Comparison of ENCODE assay signal across 20 cellular contexts in the genomic region with DNA sequence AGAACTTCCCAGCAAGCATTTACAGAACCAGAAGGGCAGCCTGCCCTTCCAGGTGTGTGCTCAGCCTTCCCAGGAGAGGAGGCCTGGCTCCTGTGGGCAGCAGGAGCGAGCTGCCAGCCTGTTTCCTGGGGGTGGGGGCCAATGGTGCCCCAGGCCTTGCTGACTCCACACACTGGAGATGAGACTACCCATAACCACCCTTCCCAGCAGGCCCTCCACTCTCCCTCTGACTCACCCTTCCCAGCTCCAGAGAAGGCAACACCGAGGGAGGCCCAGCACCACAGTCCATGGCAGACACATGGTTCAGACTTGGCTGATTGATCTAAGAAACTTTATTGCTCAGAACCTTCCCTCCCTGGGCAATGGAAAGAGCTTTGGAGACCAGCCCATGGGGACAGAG. TPM values are rescaled to one million over a fixed set of nuclear protein-coding genes. Genes with fewer than 3 reads are reported as not detected.
DNase-seq lines count a peak whose midpoint lies in the region; ATAC-seq and TF ChIP-seq lines count a peak whose summit lies in the region.
"Had no signal": no experiment of that assay in that cellular context is flagged by ENCODE, and none has a peak within 500 bp of the region (broad histone marks: within the 10 kb centered on the region; RNA-seq: fewer than 3 reads in every experiment).

No MANE protein-coding gene starts in this region.

- intact Hi-C loops in naive thymus-derived CD4-positive, alpha-beta T cell (cut with micrococcal nuclease) = loop anchor here in 1 of 2 donors (5.0 kb wide), 2 partner anchors 242 to 777 kb away; no protein-coding TSS in a partner anchor
- intact Hi-C loops in gastrocnemius medialis (cut with DNase I; ENCODE audit: low total_unique reads) = no loop called here

- no peaks in the 10 kb centered on the region for H3K9me2 ChIP-seq in Loucy (replicated peaks; ENCODE audit: low read depth, low read length)

- H2AFZ ChIP-seq in Loucy (ENCODE audit: low read length) = no peak overlapping the region

- H3K9me3 Mint-ChIP-seq in neural crest cell = no peaks in the 10 kb centered on the region
- H3K9me3 Mint-ChIP-seq in naive thymus-derived CD4-positive, alpha-beta T cell = no peaks in the 10 kb centered on the region
- H3K9me3 Mint-ChIP-seq: activated naive CD8-positive, alpha-beta T cell treated with anti-CD3 and anti-CD28 coated beads for 36 hours; central memory CD8-positive, alpha-beta T cell; memory B cell; natural killer cell had no signal

- H3K27ac ChIP-seq in brain microvascular endothelial cell (no peak overlapping the region), gastrocnemius medialis (no peak overlapping the region)
- H3K27ac ChIP-seq in naive thymus-derived CD4-positive, alpha-beta T cell (ENCODE audit: low read depth, low read length) = no peak overlapping the region
- H3K27ac ChIP-seq: psoas muscle, testis had no signal

- H3K79me2 ChIP-seq in Loucy (ENCODE audit: insufficient read depth, low read length) = peaks cover 44% of the 10 kb centered on the region

- H4K20me1 ChIP-seq in Loucy (ENCODE audit: insufficient read depth, low read length, poor library complexity, severe bottlenecking) = peaks cover 14% of the 10 kb centered on the region

- no peak overlapping the region for H3K9ac ChIP-seq in Loucy (ENCODE audit: low read depth, low read length, poor library complexity, severe bottlenecking)

- peak; percentile 67 for DNase-seq in EH (ENCODE audit: low read depth)
- DNase-seq in brain microvascular endothelial cell = peak; percentile 49
- DNase-seq in neural crest cell (ENCODE audit: low read depth, low spot score) = no peak
- DNase-seq in naive thymus-derived CD4-positive, alpha-beta T cell = no peak
- DNase-seq in gastrocnemius medialis = no peak
- DNase-seq in DMS153 treated with DMSO at 0.1 percent for 48 hours (lab: John Stamatoyannopoulos, UW; ENCODE audit: unreplicated experiment) = no peak
- DNase-seq: activated CD4-positive, CD25-positive, alpha-beta regulatory T cell; activated naive CD8-positive, alpha-beta T cell treated with anti-CD3 and anti-CD28 coated beads for 36 hours; GF-D8; kidney; MM.1S; natural killer cell; NCI-H187 treated with DMSO at 0.1 percent for 48 hours; T-helper 17 cell; testis had no signal

- H3K27ac Mint-ChIP-seq in neural crest cell (ENCODE audit: unreplicated experiment) = no peak overlapping the region
- H3K27ac Mint-ChIP-seq in naive thymus-derived CD4-positive, alpha-beta T cell = peak overlapping the region in 2 of 9 donors; percentile 20 to 42
- H3K27ac Mint-ChIP-seq: activated naive CD8-positive, alpha-beta T cell treated with anti-CD3 and anti-CD28 coated beads for 36 hours; memory B cell; natural killer cell; T-helper 17 cell had no signal

- no peaks in the 10 kb centered on the region for H3F3A ChIP-seq in Loucy (ENCODE audit: low read depth)

- TF ChIP-seq POLR2A in gastrocnemius medialis (IDR thresholded peaks at IDR 0.05) = no peak

- H3K36me3 Mint-ChIP-seq in neural crest cell (ENCODE audit: low read depth) = peaks cover 2% of the 10 kb centered on the region
- H3K36me3 Mint-ChIP-seq in naive thymus-derived CD4-positive, alpha-beta T cell = peaks cover 0 to 9% (median 0%) of the 10 kb centered on the region in 5 donors
- H3K36me3 Mint-ChIP-seq: natural killer cell had no signal

- H3K9me3 ChIP-seq in Loucy (ENCODE audit: insufficient read depth, low read depth, low read length) (no peaks in the 10 kb centered on the region), gastrocnemius medialis (no peaks in the 10 kb centered on the region)
- H3K9me3 ChIP-seq in naive thymus-derived CD4-positive, alpha-beta T cell (ENCODE audit: control insufficient read depth in 2 of 3, low read length in 3 of 3) = no peaks in the 10 kb centered on the region
- H3K9me3 ChIP-seq: psoas muscle, testis had no signal

- TF ChIP-seq CTCF in Loucy (conservative IDR thresholded peaks at IDR 0.05; ENCODE audit: low read length) (no peak), brain microvascular endothelial cell (IDR thresholded peaks at IDR 0.05; ENCODE audit: low read depth, low read length, missing control alignments) (no peak), neural crest cell (conservative IDR thresholded peaks at IDR 0.05) (no peak), gastrocnemius medialis (IDR thresholded peaks at IDR 0.05 in 4 of 5, conservative IDR thresholded peaks at IDR 0.05 in 1 of 5) (no peak)

- CTCF ChIA-PET in naive thymus-derived CD4-positive, alpha-beta T cell (lab: Charles Lee) = interaction anchor here (0.6 kb wide), 1 partner anchor 59 kb away, joined by 3 read pairs; no protein-coding TSS in a partner anchor

- ATAC-seq in GM19463 (IDR thresholded peaks at IDR 0.05; ENCODE audit: unreplicated experiment) = no peak
- ATAC-seq in naive thymus-derived CD4-positive, alpha-beta T cell = no peak
- ATAC-seq in gastrocnemius medialis = no peak
- ATAC-seq: natural killer cell, psoas muscle, T-helper 17 cell had no signal

- no peak overlapping the region for H3K4me3 ChIP-seq in Loucy (ENCODE audit: low read length, poor library complexity, severe bottlenecking)
- H3K4me3 ChIP-seq in brain microvascular endothelial cell (ENCODE audit: low read depth, low read length) = no peak overlapping the region
- H3K4me3 ChIP-seq in naive thymus-derived CD4-positive, alpha-beta T cell (ENCODE audit: low read length) = no peak overlapping the region
- no peak overlapping the region for H3K4me3 ChIP-seq in gastrocnemius medialis
- H3K4me3 ChIP-seq: psoas muscle, testis had no signal

- H3K36me3 ChIP-seq in Loucy (ENCODE audit: insufficient read depth, low read length) (peaks cover 13% of the 10 kb centered on the region; the same call in 1 of the 2 replicates), brain microvascular endothelial cell (replicated peaks) (peaks cover 12% of the 10 kb centered on the region), gastrocnemius medialis (peaks cover 0 to 10% of the 10 kb centered on the region in 2 donors)
- H3K36me3 ChIP-seq in naive thymus-derived CD4-positive, alpha-beta T cell (ENCODE audit: control insufficient read depth in 2 of 3, insufficient read depth in 3 of 3, low read length in 3 of 3) = peaks cover 0 to 48% (median 3%) of the 10 kb centered on the region in 3 experiments

- H3K4me2 ChIP-seq in Loucy (ENCODE audit: low read depth, low read length, poor library complexity, severe bottlenecking) = peak overlapping the region; percentile 26

- peaks cover 3% of the 10 kb centered on the region for H3K27me3 Mint-ChIP-seq in neural crest cell (ENCODE audit: low read depth)
- no peaks in the 10 kb centered on the region for H3K27me3 Mint-ChIP-seq in naive thymus-derived CD4-positive, alpha-beta T cell
- H3K27me3 Mint-ChIP-seq: activated naive CD8-positive, alpha-beta T cell treated with anti-CD3 and anti-CD28 coated beads for 36 hours; central memory CD8-positive, alpha-beta T cell; memory B cell; T-helper 17 cell had no signal

- in situ Hi-C loops in brain microvascular endothelial cell (cut with HindIII; ENCODE audit: low pct_ligation_motif_present, low sequenced_read_pairs) = no loop called here
- in situ Hi-C loops in gastrocnemius medialis (cut with MboI; ENCODE audit: low sequenced_read_pairs in 4 of 4) = loop anchor here in 2 of 4 donors (10.0 to 25.0 kb wide), 2 partner anchors 64 to 103 kb away; a partner anchor contains a TSS

- H3K4me3 Mint-ChIP-seq in neural crest cell = peak overlapping the region; percentile 66
- no peak overlapping the region for H3K4me3 Mint-ChIP-seq in naive thymus-derived CD4-positive, alpha-beta T cell
- H3K4me3 Mint-ChIP-seq: activated naive CD8-positive, alpha-beta T cell treated with anti-CD3 and anti-CD28 coated beads for 36 hours; central memory CD8-positive, alpha-beta T cell; memory B cell; natural killer cell; T-helper 17 cell had no signal

- H3K4me1 Mint-ChIP-seq in neural crest cell = peaks cover 18% of the 10 kb centered on the region
- peaks cover 13 to 34% (median 19%) of the 10 kb centered on the region in 7 donors for H3K4me1 Mint-ChIP-seq in naive thymus-derived CD4-positive, alpha-beta T cell

- H3K27me3 ChIP-seq in Loucy (ENCODE audit: insufficient read depth, low read length, poor library complexity, severe bottlenecking) = no peaks in the 10 kb centered on the region
- no peaks in the 10 kb centered on the region for H3K27me3 ChIP-seq in brain microvascular endothelial cell (replicated peaks)
- H3K27me3 ChIP-seq in naive thymus-derived CD4-positive, alpha-beta T cell (ENCODE audit: control insufficient read depth in 2 of 2, insufficient read depth in 2 of 2, low read length in 2 of 2) = no peaks in the 10 kb centered on the region
- no peaks in the 10 kb centered on the region for H3K27me3 ChIP-seq in gastrocnemius medialis
- H3K27me3 ChIP-seq: testis had no signal

- POLR2A ChIA-PET in naive thymus-derived CD4-positive, alpha-beta T cell (lab: Charles Lee) = no interaction called here

- peaks cover 21% of the 10 kb centered on the region for H3K4me1 ChIP-seq in Loucy (ENCODE audit: insufficient read depth, low read length, poor library complexity, severe bottlenecking)
- H3K4me1 ChIP-seq in naive thymus-derived CD4-positive, alpha-beta T cell (ENCODE audit: control insufficient read depth in 2 of 2, insufficient read depth in 2 of 2, low read length in 2 of 2) = peaks cover 10 to 16% of the 10 kb centered on the region in 2 donors
- peaks cover 8 to 13% of the 10 kb centered on the region in 2 donors for H3K4me1 ChIP-seq in gastrocnemius medialis

RNA-seq across cellular contexts. Expression of a gene that starts 1.8 kb away (rescaled TPM):
- total RNA-seq in neural crest cell (3.7 and 4.4 TPM in 2 replicates), gastrocnemius medialis (under 1 TPM; 0.07 to 0.75 (median 0.21) TPM)
- 1 to 10 TPM; 5.2 to 7.2 (median 7.1) TPM for total RNA-seq in naive thymus-derived CD4-positive, alpha-beta T cell
- 1 to 10 TPM in 1 of 2 donors, under 1 TPM in 1; 0.46 to 1.6 TPM for polyA plus RNA-seq in naive thymus-derived CD4-positive, alpha-beta T cell

RNA-seq across cellular contexts. Expression of a gene that starts 4.1 kb away (rescaled TPM):
- total RNA-seq in neural crest cell (62.4 and 70.1 TPM in 2 replicates), gastrocnemius medialis (10 to 100 TPM; 20.1 to 35.9 (median 32.9) TPM)
- total RNA-seq in naive thymus-derived CD4-positive, alpha-beta T cell = 10 to 100 TPM; 29.5 to 69.3 (median 35.6) TPM
- 10 to 100 TPM; 82.3 to 93.0 TPM for polyA plus RNA-seq in naive thymus-derived CD4-positive, alpha-beta T cell

RNA-seq across cellular contexts. Expression of a gene that starts 16.3 kb away (rescaled TPM):
- 32.3 and 32.4 TPM in 2 replicates for total RNA-seq in neural crest cell
- total RNA-seq in naive thymus-derived CD4-positive, alpha-beta T cell = 10 to 100 TPM; 22.2 to 49.1 (median 30.4) TPM
- polyA plus RNA-seq in naive thymus-derived CD4-positive, alpha-beta T cell = 10 to 100 TPM in 1 of 2 donors, 1 to 10 TPM in 1; 3.9 to 13.3 TPM
- 10 to 100 TPM; 11.7 to 33.2 (median 21.5) TPM for total RNA-seq in gastrocnemius medialis

RNA-seq across cellular contexts. Expression of a gene that starts 16.5 kb away (rescaled TPM):
- 16.8 and 19.7 TPM in 2 replicates for total RNA-seq in neural crest cell
- total RNA-seq in naive thymus-derived CD4-positive, alpha-beta T cell = 10 to 100 TPM; 10.7 to 15.2 (median 12.6) TPM
- 10 to 100 TPM in 1 of 2 donors, 1 to 10 TPM in 1; 6.1 to 14.0 TPM for polyA plus RNA-seq in naive thymus-derived CD4-positive, alpha-beta T cell
- 10 to 100 TPM in 2 of 4 donors, 1 to 10 TPM in 2; 6.6 to 16.0 (median 11.0) TPM for total RNA-seq in gastrocnemius medialis

RNA-seq across cellular contexts. Expression of a gene that starts 17.6 kb away (rescaled TPM):
- total RNA-seq in neural crest cell (42.4 and 43.5 TPM in 2 replicates), gastrocnemius medialis (10 to 100 TPM; 24.7 to 68.9 (median 50.9) TPM)
- total RNA-seq in naive thymus-derived CD4-positive, alpha-beta T cell = 10 to 100 TPM; 10.3 to 30.8 (median 20.8) TPM
- polyA plus RNA-seq in naive thymus-derived CD4-positive, alpha-beta T cell = 10 to 100 TPM; 21.0 to 36.0 TPM

Comparison
In these comparisons a context has a peak if more than half of its experiments do, and no peak if none do; other contexts are left out.
1. DNase-seq: peak in EH (single experiment) and brain microvascular endothelial cell (single experiment); none in neural crest cell (single experiment), naive thymus-derived CD4-positive, alpha-beta T cell (0 of 9), gastrocnemius medialis (0 of 2) and DMS153 treated with DMSO at 0.1 percent for 48 hours (single experiment).